ENCODE assay signal across 3 cellular contexts in genomic region chr5:169116961-169117461, GRCh38.
TF ChIP-seq lines count a peak whose summit lies in the region.

No MANE protein-coding gene starts in this region.

TF ChIP-seq in A549, 52 proteins besides CTCF, POLR2A, EP300 and RAD21 (continued from another document):
- TF ChIP-seq ELK1 (IDR thresholded peaks at IDR 0.05; ENCODE audit: low read depth, low read length) = no peak

TF ChIP-seq in Ishikawa, 13 proteins besides CTCF, POLR2A, EP300 and RAD21 (continued from another document):
- TF ChIP-seq, protein P1, sequence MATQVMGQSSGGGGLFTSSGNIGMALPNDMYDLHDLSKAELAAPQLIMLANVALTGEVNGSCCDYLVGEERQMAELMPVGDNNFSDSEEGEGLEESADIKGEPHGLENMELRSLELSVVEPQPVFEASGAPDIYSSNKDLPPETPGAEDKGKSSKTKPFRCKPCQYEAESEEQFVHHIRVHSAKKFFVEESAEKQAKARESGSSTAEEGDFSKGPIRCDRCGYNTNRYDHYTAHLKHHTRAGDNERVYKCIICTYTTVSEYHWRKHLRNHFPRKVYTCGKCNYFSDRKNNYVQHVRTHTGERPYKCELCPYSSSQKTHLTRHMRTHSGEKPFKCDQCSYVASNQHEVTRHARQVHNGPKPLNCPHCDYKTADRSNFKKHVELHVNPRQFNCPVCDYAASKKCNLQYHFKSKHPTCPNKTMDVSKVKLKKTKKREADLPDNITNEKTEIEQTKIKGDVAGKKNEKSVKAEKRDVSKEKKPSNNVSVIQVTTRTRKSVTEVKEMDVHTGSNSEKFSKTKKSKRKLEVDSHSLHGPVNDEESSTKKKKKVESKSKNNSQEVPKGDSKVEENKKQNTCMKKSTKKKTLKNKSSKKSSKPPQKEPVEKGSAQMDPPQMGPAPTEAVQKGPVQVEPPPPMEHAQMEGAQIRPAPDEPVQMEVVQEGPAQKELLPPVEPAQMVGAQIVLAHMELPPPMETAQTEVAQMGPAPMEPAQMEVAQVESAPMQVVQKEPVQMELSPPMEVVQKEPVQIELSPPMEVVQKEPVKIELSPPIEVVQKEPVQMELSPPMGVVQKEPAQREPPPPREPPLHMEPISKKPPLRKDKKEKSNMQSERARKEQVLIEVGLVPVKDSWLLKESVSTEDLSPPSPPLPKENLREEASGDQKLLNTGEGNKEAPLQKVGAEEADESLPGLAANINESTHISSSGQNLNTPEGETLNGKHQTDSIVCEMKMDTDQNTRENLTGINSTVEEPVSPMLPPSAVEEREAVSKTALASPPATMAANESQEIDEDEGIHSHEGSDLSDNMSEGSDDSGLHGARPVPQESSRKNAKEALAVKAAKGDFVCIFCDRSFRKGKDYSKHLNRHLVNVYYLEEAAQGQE (IDR thresholded peaks at IDR 0.05; ENCODE audit: low read depth) = no peak
- no peak for TF ChIP-seq NFIC (IDR thresholded peaks at IDR 0.05)
- no peak for TF ChIP-seq CEBPB (IDR thresholded peaks at IDR 0.05)
- no peak for TF ChIP-seq TEAD4 (IDR thresholded peaks at IDR 0.05)
- no peak for TF ChIP-seq YY1 (IDR thresholded peaks at IDR 0.05; ENCODE audit: low read depth)
- TF ChIP-seq, protein P2, sequence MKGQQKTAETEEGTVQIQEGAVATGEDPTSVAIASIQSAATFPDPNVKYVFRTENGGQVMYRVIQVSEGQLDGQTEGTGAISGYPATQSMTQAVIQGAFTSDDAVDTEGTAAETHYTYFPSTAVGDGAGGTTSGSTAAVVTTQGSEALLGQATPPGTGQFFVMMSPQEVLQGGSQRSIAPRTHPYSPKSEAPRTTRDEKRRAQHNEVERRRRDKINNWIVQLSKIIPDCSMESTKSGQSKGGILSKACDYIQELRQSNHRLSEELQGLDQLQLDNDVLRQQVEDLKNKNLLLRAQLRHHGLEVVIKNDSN (IDR thresholded peaks at IDR 0.05) = no peak
- no peak for TF ChIP-seq ZBTB7A (IDR thresholded peaks at IDR 0.05; ENCODE audit: low read depth)
- TF ChIP-seq MAX (IDR thresholded peaks at IDR 0.05) = no peak
- TF ChIP-seq TAF1 (IDR thresholded peaks at IDR 0.05; ENCODE audit: low read depth) = no peak
- no peak for TF ChIP-seq TCF12 (IDR thresholded peaks at IDR 0.05; ENCODE audit: low read depth)

TF ChIP-seq in H1, 55 proteins besides CTCF, POLR2A, EP300 and RAD21 (continued from another document):
- TF ChIP-seq KDM4A (IDR thresholded peaks at IDR 0.05; ENCODE audit: low read depth, low read length, severe bottlenecking) = no peak
- no peak for TF ChIP-seq CTBP2 (IDR thresholded peaks at IDR 0.05; ENCODE audit: borderline replicate concordance, insufficient read depth, insufficient read length, low read length)
- no peak for TF ChIP-seq JUND (IDR thresholded peaks at IDR 0.05; ENCODE audit: low read length)
- TF ChIP-seq ATF2 (IDR thresholded peaks at IDR 0.05; ENCODE audit: low read length) = no peak
- TF ChIP-seq NRF1 (IDR thresholded peaks at IDR 0.05; ENCODE audit: low read depth, low read length) = no peak
- no peak for TF ChIP-seq EGR1 (IDR thresholded peaks at IDR 0.05; ENCODE audit: borderline replicate concordance, low read depth, low read length)
- TF ChIP-seq BACH1 (IDR thresholded peaks at IDR 0.05; ENCODE audit: low read length) = no peak
- TF ChIP-seq SIN3A (conservative IDR thresholded peaks at IDR 0.05 in 1 of 2, IDR thresholded peaks at IDR 0.05 in 1 of 2; ENCODE audit: low read depth in 1 of 2, low read length in 2 of 2) = no peak
TF ChIP-seq in H1: peak in this region for 0.
